Comparison of ENCODE assay signal across 9 cellular contexts in the genomic region with DNA sequence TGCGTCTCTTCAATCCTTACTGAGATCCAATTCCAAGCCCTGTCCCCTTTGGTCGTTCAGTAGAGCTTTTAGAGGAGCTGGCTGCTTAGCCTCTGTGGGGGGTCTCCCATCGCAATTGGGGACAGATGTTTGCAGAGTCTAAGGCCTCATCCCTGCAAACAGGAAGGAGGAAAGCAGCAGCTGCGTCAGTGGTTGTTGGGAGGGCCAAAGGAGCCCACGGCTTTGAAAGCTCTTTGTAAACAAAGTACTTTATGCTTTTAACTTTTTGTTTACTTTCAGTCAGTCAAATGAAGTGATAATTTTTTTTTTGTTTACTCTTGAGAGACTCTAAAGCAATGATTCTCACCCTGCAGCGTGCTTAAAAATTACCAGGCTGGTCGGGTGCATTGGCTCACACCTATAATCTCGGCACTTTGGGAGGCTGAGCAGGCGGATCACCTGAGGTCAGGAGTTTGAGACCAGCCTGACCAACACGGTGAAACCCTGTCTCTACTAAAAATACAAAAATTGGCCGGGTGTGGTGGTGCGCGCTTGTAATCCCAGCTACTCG. TPM values are rescaled to one million over a fixed set of nuclear protein-coding genes. Genes with fewer than 3 reads are reported as not detected.
DNase-seq lines count a peak whose midpoint lies in the region; ATAC-seq and TF ChIP-seq lines count a peak whose summit lies in the region.
"Had no signal": no experiment of that assay in that cellular context is flagged by ENCODE, and none has a peak within 500 bp of the region (broad histone marks: within the 10 kb centered on the region; RNA-seq: fewer than 3 reads in every experiment).

No MANE protein-coding gene starts in this region.

- DNase-seq in DMS153 (lab: John Stamatoyannopoulos, UW) (peak; percentile 58), NCI-H1417 (lab: John Stamatoyannopoulos, UW) (peak; percentile 42 to 96 (median 89)), choroid plexus epithelial cell (ENCODE audit: low read depth) (peak; percentile 26), osteoblast (ENCODE audit: insufficient read length, low spot score, missing footprints) (no peak), dedifferentiated amniotic fluid mesenchymal stem cell (ENCODE audit: extremely low spot score) (no peak), hepatic stellate cell (ENCODE audit: low spot score) (no peak), putamen (ENCODE audit: low spot score) (no peak)
- no peak for DNase-seq in natural killer cell treated with Interleukin-12 subunit alpha and Interleukin-12 subunit beta and Interleukin-15 and Interleukin-18, amount 100 ng/mL, for 72 hours (ENCODE audit: low spot score)

- H3K79me2 ChIP-seq in osteoblast (ENCODE audit: insufficient read depth, low read length) = no peaks in the 10 kb centered on the region

- H4K20me1 ChIP-seq in osteoblast (ENCODE audit: insufficient read depth, low read length) = no peaks in the 10 kb centered on the region

- H3K27ac Mint-ChIP-seq in natural killer cell treated with Interleukin-12 subunit alpha and Interleukin-12 subunit beta and Interleukin-15 and Interleukin-18, amount 100 ng/mL, for 72 hours = no peak overlapping the region

- H3K27me3 Mint-ChIP-seq in natural killer cell treated with Interleukin-12 subunit alpha and Interleukin-12 subunit beta and Interleukin-15 and Interleukin-18, amount 100 ng/mL, for 72 hours = peaks cover 6 to 7% of the 10 kb centered on the region in 2 donors

- no peaks in the 10 kb centered on the region for H3K9me3 ChIP-seq in osteoblast (ENCODE audit: low read depth, low read length)

- H3K4me3 Mint-ChIP-seq in natural killer cell treated with Interleukin-12 subunit alpha and Interleukin-12 subunit beta and Interleukin-15 and Interleukin-18, amount 100 ng/mL, for 72 hours = no peak overlapping the region

- H3K4me1 Mint-ChIP-seq in natural killer cell treated with Interleukin-12 subunit alpha and Interleukin-12 subunit beta and Interleukin-15 and Interleukin-18, amount 100 ng/mL, for 72 hours (ENCODE audit: low read depth in 2 of 2) = peaks cover 7% of the 10 kb centered on the region in 2 donors

- H3K27me3 ChIP-seq in osteoblast (ENCODE audit: insufficient read depth, low read length) = peaks cover 7% of the 10 kb centered on the region

- H3K4me3 ChIP-seq in choroid plexus epithelial cell (ENCODE audit: low read depth, low read length) (no peak overlapping the region), osteoblast (ENCODE audit: insufficient read depth, low read length) (no peak overlapping the region)

- TF ChIP-seq CTCF in choroid plexus epithelial cell (conservative IDR thresholded peaks at IDR 0.05; ENCODE audit: low read depth, low read length) (no peak), osteoblast (IDR thresholded peaks at IDR 0.05; ENCODE audit: extremely low read depth, low read depth, low read length) (no peak)

- no peak for ATAC-seq in natural killer cell treated with Interleukin-12 subunit alpha and Interleukin-12 subunit beta and Interleukin-15 and Interleukin-18, amount 100 ng/mL, for 72 hours

- no peak overlapping the region for H3K4me2 ChIP-seq in osteoblast (ENCODE audit: insufficient read depth, low read length)

- H2AFZ ChIP-seq in osteoblast (ENCODE audit: low read length) = peak overlapping the region; percentile 28

- no peaks in the 10 kb centered on the region for H3K36me3 ChIP-seq in osteoblast (ENCODE audit: insufficient read depth, low read length)

- no peaks in the 10 kb centered on the region for H3K36me3 Mint-ChIP-seq in natural killer cell treated with Interleukin-12 subunit alpha and Interleukin-12 subunit beta and Interleukin-15 and Interleukin-18, amount 100 ng/mL, for 72 hours

- no peaks in the 10 kb centered on the region for H3K9me3 Mint-ChIP-seq in natural killer cell treated with Interleukin-12 subunit alpha and Interleukin-12 subunit beta and Interleukin-15 and Interleukin-18, amount 100 ng/mL, for 72 hours

- peaks cover 10% of the 10 kb centered on the region for H3K4me1 ChIP-seq in osteoblast (ENCODE audit: insufficient read depth, low read length)

- H3K27ac ChIP-seq in osteoblast (ENCODE audit: low read depth, low read length) = no peak overlapping the region

RNA-seq across cellular contexts. Expression of gene GREB1, which starts 49.4 kb away (rescaled TPM):
- 1.1 and 1.2 TPM in 2 replicates for total RNA-seq in osteoblast
- total RNA-seq in natural killer cell treated with Interleukin-12 subunit alpha and Interleukin-12 subunit beta and Interleukin-15 and Interleukin-18, amount 100 ng/mL, for 72 hours = 1 to 10 TPM; 1.1 to 2.2 TPM
- total RNA-seq: HT-29 had no signal

Comparison
In these comparisons a context has a peak if more than half of its experiments do, and no peak if none do; other contexts are left out.
1. DNase-seq: peak in DMS153 (single experiment), NCI-H1417 (3 of 3) and choroid plexus epithelial cell (single experiment); none in osteoblast (single experiment), dedifferentiated amniotic fluid mesenchymal stem cell (single experiment), hepatic stellate cell (single experiment), natural killer cell treated with Interleukin-12 subunit alpha and Interleukin-12 subunit beta and Interleukin-15 and Interleukin-18, amount 100 ng/mL, for 72 hours (single experiment) and putamen (single experiment).